Comparison of ENCODE assay signal across 7 cellular contexts in the genomic region with DNA sequence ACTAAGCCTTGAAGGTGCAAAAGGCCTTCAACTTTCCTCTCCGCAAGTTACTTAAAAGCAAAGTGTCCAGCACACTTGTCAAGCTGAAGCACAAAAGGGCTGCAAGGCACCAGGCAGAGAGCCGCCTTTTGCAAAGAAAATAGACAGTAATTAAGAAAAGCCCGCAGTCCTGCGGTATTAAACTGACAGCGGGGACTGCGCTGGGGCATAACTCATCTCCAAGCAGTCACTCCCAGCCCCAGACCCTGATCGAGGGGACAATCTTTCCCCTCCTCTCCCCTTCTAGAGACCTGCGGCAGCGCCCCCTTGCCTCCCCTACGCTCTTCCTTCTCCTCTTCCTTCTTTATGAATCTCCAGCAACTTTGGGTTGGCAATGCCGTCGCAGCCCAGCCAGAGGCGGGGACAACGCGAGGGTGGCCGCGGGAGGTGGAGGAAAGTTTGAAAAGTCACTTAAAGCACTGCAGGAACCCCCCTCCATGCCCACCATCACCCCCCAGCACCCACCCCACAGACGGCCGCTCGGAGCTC.
DNase-seq lines count a peak whose midpoint lies in the region; ATAC-seq and TF ChIP-seq lines count a peak whose summit lies in the region.

No MANE protein-coding gene starts in this region.

- H3K27me3 ChIP-seq in vagina, result no peaks in the 10 kb centered on the region

- intact Hi-C loops in vagina (cut with DNase I), result no loop called here

- DNase-seq in NOMO-1 treated with DMSO at 0.1 percent for 48 hours (lab: John Stamatoyannopoulos, UW; ENCODE audit: unreplicated experiment) (peak; percentile 16), mesothelial cell of epicardium (ENCODE audit: low spot score in 2 of 2, unreplicated experiment in 2 of 2) (peak in 1 of 2 experiments; percentile 45), vagina (ENCODE audit: extremely low spot score in 2 of 2) (no peak), amniotic stem cell (lab: John Stamatoyannopoulos, UW) (no peak)
- no peak for DNase-seq in central memory CD8-positive, alpha-beta T cell (ENCODE audit: low spot score in 2 of 2)

- TF ChIP-seq POLR2A in vagina (IDR thresholded peaks at IDR 0.05), result no peak

- H3K4me1 Mint-ChIP-seq in central memory CD8-positive, alpha-beta T cell, result peaks cover 24% of the 10 kb centered on the region
- peaks cover 35% of the 10 kb centered on the region for H3K4me1 Mint-ChIP-seq in mesothelial cell of epicardium

- H3K4me3 Mint-ChIP-seq in central memory CD8-positive, alpha-beta T cell, result peak overlapping the region; percentile 81
- peak overlapping the region; percentile 96 for H3K4me3 Mint-ChIP-seq in mesothelial cell of epicardium

- peak overlapping the region; percentile 56 to 71 for H3K4me3 ChIP-seq in vagina

- H3K27ac Mint-ChIP-seq in central memory CD8-positive, alpha-beta T cell (ENCODE audit: low read depth), result no peak overlapping the region
- peak overlapping the region; percentile 75 for H3K27ac Mint-ChIP-seq in mesothelial cell of epicardium

- H3K27me3 Mint-ChIP-seq in central memory CD8-positive, alpha-beta T cell, result peaks cover 84% of the 10 kb centered on the region
- H3K27me3 Mint-ChIP-seq in mesothelial cell of epicardium (ENCODE audit: low read depth), result no peaks in the 10 kb centered on the region

- TF ChIP-seq CTCF in GM12872 (IDR thresholded peaks at IDR 0.05; ENCODE audit: insufficient read depth, low read depth, low read length) (0 out of 3 replicates have a peak, but pooled peaks have one; percentile 3), mesothelial cell of epicardium (IDR thresholded peaks at IDR 0.05; ENCODE audit: unreplicated experiment) (no peak), vagina (IDR thresholded peaks at IDR 0.05) (no peak)

- no peak for ATAC-seq in central memory CD8-positive, alpha-beta T cell (replicated peaks; ENCODE audit: extremely low read depth, poor library complexity, severe bottlenecking)
- no peak for ATAC-seq in HG02763 (IDR thresholded peaks at IDR 0.05; ENCODE audit: unreplicated experiment)

- peaks cover 4% of the 10 kb centered on the region for H3K36me3 Mint-ChIP-seq in central memory CD8-positive, alpha-beta T cell (ENCODE audit: insufficient read depth)
- H3K36me3 Mint-ChIP-seq in mesothelial cell of epicardium, result no peaks in the 10 kb centered on the region

- H3K36me3 ChIP-seq in vagina, result no peaks in the 10 kb centered on the region

- H3K9me3 Mint-ChIP-seq in central memory CD8-positive, alpha-beta T cell, result no peaks in the 10 kb centered on the region
- no peaks in the 10 kb centered on the region for H3K9me3 Mint-ChIP-seq in mesothelial cell of epicardium

- peaks cover 26% of the 10 kb centered on the region for H3K4me1 ChIP-seq in vagina

- H3K27ac ChIP-seq in vagina, result no peak overlapping the region

- H3K9me3 ChIP-seq in vagina, result no peaks in the 10 kb centered on the region
